In the genomic region with DNA sequence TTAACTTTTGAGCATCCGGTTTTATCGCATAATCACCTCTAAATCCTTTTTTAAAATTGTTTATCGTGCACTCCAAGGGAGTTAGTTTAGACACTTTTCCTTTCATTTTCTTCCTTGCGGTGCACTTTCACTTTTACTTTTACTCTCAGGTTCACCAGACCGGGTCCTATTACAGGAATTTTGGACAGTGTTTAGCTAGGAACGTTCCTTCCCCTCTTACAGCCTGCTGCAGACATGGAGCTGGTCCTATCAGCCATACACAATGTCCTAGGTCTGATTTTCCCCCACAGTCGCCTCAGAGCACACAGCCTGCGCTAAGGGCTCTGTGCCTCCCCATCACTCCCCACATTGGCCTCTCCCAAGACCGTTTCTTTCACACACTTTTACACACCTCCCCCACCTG, we compare ENCODE assay signal across 11 cellular contexts.
DNase-seq lines count a peak whose midpoint lies in the region; ATAC-seq and TF ChIP-seq lines count a peak whose summit lies in the region.
"Had no signal": no experiment of that assay in that cellular context is flagged by ENCODE, and none has a peak within 500 bp of the region (broad histone marks: within the 10 kb centered on the region; RNA-seq: fewer than 3 reads in every experiment).

No MANE protein-coding gene starts in this region.

- TF ChIP-seq CTCF in CD4-positive, alpha-beta T cell (IDR thresholded peaks at IDR 0.05), result no peak
- no peak for TF ChIP-seq CTCF in liver (IDR thresholded peaks at IDR 0.05; ENCODE audit: low read depth, low read length, missing input control)

- no peaks in the 10 kb centered on the region for H3K36me3 Mint-ChIP-seq in CD4-positive, alpha-beta T cell (ENCODE audit: low read depth)
- H3K36me3 Mint-ChIP-seq in T-cell, result no peaks in the 10 kb centered on the region

- ATAC-seq in CD4-positive, alpha-beta T cell (ENCODE audit: poor library complexity), result no peak
- ATAC-seq in GM21529 (IDR thresholded peaks at IDR 0.05; ENCODE audit: unreplicated experiment), result peak; percentile 71
- ATAC-seq in T-cell (replicated peaks in 1 of 4), result peak in 1 of 4 experiments; percentile 23
- no peak for ATAC-seq in HG03095 (IDR thresholded peaks at IDR 0.05; ENCODE audit: unreplicated experiment)
- ATAC-seq in GM21528 (IDR thresholded peaks at IDR 0.05; ENCODE audit: low FRiP score, unreplicated experiment), result no peak

- H3K36me3 ChIP-seq in liver (ENCODE audit: control insufficient read depth in 4 of 4, insufficient read depth in 3 of 4, low read depth in 1 of 4, low read length in 3 of 4) (no peaks in the 10 kb centered on the region), H7 (replicated peaks; ENCODE audit: control insufficient read depth, insufficient read depth, low read length) (no peaks in the 10 kb centered on the region)
- H3K36me3 ChIP-seq: MG63 had no signal

- H3K27me3 ChIP-seq in CD4-positive, alpha-beta T cell (ENCODE audit: control insufficient read depth, insufficient read depth, low read length), result no peaks in the 10 kb centered on the region
- H3K27me3 ChIP-seq in liver (ENCODE audit: control insufficient read depth in 4 of 4, insufficient read depth in 4 of 4, low read length in 3 of 4), result no peaks in the 10 kb centered on the region
- H3K27me3 ChIP-seq in H7 (ENCODE audit: control insufficient read depth, insufficient read depth, low read length), result no peaks in the 10 kb centered on the region
- H3K27me3 ChIP-seq: MG63 had no signal

- no peak overlapping the region for H3K27ac Mint-ChIP-seq in CD4-positive, alpha-beta T cell
- peak overlapping the region; percentile 29 to 62 for H3K27ac Mint-ChIP-seq in T-cell
- H3K27ac Mint-ChIP-seq: nephron progenitor cell had no signal

- H3K4me1 ChIP-seq in liver (ENCODE audit: control insufficient read depth in 4 of 4, insufficient read depth in 4 of 4, low read length in 3 of 4), result peaks cover 0 to 22% (median 6%) of the 10 kb centered on the region in 4 donors

- no peak for DNase-seq in CD4-positive, alpha-beta T cell
- DNase-seq in T-cell (no peak), NCI-H1436 treated with DMSO at 0.1 percent for 48 hours (lab: John Stamatoyannopoulos, UW) (no peak), H7 (no peak)
- DNase-seq: activated gamma-delta T cell treated with Interleukin-2 at 50 U/mL for 16 hours, MG63, nephron progenitor cell had no signal

- peak overlapping the region; percentile 54 to 64 (median 63) for H3K4me3 ChIP-seq in liver (ENCODE audit: low read depth in 1 of 3, low read length in 3 of 3)
- no peak overlapping the region for H3K4me3 ChIP-seq in H7 (ENCODE audit: insufficient read depth, low read depth, low read length)
- H3K4me3 ChIP-seq: MG63 had no signal

- H3K9me3 Mint-ChIP-seq in CD4-positive, alpha-beta T cell, result no peaks in the 10 kb centered on the region
- no peaks in the 10 kb centered on the region for H3K9me3 Mint-ChIP-seq in T-cell

- peaks cover 12% of the 10 kb centered on the region for H3K4me1 Mint-ChIP-seq in CD4-positive, alpha-beta T cell (ENCODE audit: low read depth)
- peaks cover 15 to 20% (median 18%) of the 10 kb centered on the region in 3 donors for H3K4me1 Mint-ChIP-seq in T-cell
- H3K4me1 Mint-ChIP-seq: nephron progenitor cell had no signal

- no peak for TF ChIP-seq RAD21 in liver (IDR thresholded peaks at IDR 0.05)

- peak overlapping the region; percentile 32 to 60 for H3K9ac ChIP-seq in liver (ENCODE audit: low read depth in 1 of 2, low read length in 2 of 2)

- H3K9me3 ChIP-seq in CD4-positive, alpha-beta T cell (ENCODE audit: control insufficient read depth, low read length), result no peaks in the 10 kb centered on the region
- H3K9me3 ChIP-seq in liver (ENCODE audit: control insufficient read depth in 4 of 4, low read length in 3 of 4), result no peaks in the 10 kb centered on the region
- H3K9me3 ChIP-seq: MG63 had no signal

- H3K27me3 Mint-ChIP-seq in CD4-positive, alpha-beta T cell, result peaks cover 11% of the 10 kb centered on the region
- H3K27me3 Mint-ChIP-seq in T-cell, result peaks cover 8 to 18% of the 10 kb centered on the region in 2 donors

- CTCF ChIA-PET in CD4-positive, alpha-beta T cell (lab: Charles Lee), result no interaction called here
- CTCF ChIA-PET in T-cell (lab: Charles Lee), result no interaction called here

- H3K27ac ChIP-seq in CD4-positive, alpha-beta T cell (ENCODE audit: low read depth, low read length), result no peak overlapping the region
- peak overlapping the region; percentile 53 to 64 for H3K27ac ChIP-seq in liver (ENCODE audit: low read depth in 1 of 2, low read length in 2 of 2)

- peak overlapping the region; percentile 69 for H3K4me3 Mint-ChIP-seq in CD4-positive, alpha-beta T cell
- peak overlapping the region; percentile 52 to 62 (median 54) for H3K4me3 Mint-ChIP-seq in T-cell
- H3K4me3 Mint-ChIP-seq: nephron progenitor cell had no signal

- WGBS in liver, result 36% methylated on average over 9 of the region's 9 CpGs

- intact Hi-C loops in CD4-positive, alpha-beta T cell (cut with DNase I, micrococcal nuclease), result no loop called here

- POLR2A ChIA-PET in CD4-positive, alpha-beta T cell (lab: Charles Lee), result no interaction called here
- POLR2A ChIA-PET in T-cell (lab: Charles Lee), result no interaction called here

TF ChIP-seq in liver, 16 proteins besides CTCF, POLR2A, EP300 and RAD21:
- TF ChIP-seq RXRA (IDR thresholded peaks at IDR 0.05), result no peak
- no peak for TF ChIP-seq HNF4G (IDR thresholded peaks at IDR 0.05)
- no peak for TF ChIP-seq FOXA1 (IDR thresholded peaks at IDR 0.05)
- no peak for TF ChIP-seq JUND (IDR thresholded peaks at IDR 0.05)
TF ChIP-seq in liver: peak in this region for 0.
